Comparison of ENCODE assay signal across 8 cellular contexts in the genomic region with DNA sequence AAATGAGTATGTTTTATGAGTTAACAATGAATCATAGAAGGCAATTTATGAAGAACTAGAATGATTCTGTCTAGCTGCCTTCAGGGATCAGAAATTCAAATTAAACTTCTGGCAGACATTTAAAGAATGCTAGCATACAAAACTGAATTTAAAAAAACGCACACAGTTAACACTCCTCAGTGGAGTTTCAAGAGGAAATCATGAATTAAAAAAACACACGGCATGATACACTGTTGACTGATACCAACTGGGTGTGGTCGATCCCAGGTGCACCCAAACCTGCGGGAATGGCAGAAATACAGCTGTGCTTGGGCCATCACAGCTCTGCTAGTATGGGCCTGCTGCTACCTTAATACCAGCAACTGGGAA.
DNase-seq lines count a peak whose midpoint lies in the region; ATAC-seq and TF ChIP-seq lines count a peak whose summit lies in the region.

No MANE protein-coding gene starts in this region.

- peaks cover 29% of the 10 kb centered on the region for H3K36me3 Mint-ChIP-seq in T-helper 2 cell treated with Interferon-gamma antibody and Interleukin-4, amounts not matched to agents 5 μg/mL and 100 μg/mL, for 36 hours (ENCODE audit: low read depth)
- H3K36me3 Mint-ChIP-seq in activated CD4-positive, alpha-beta memory T cell treated with anti-CD3 and anti-CD28 coated beads for 36 hours, result peaks cover 33% of the 10 kb centered on the region

- H3K4me1 Mint-ChIP-seq in T-helper 2 cell treated with Interferon-gamma antibody and Interleukin-4, amounts not matched to agents 5 μg/mL and 100 μg/mL, for 36 hours (ENCODE audit: low read depth), result peaks cover 84% of the 10 kb centered on the region
- peaks cover 97% of the 10 kb centered on the region for H3K4me1 Mint-ChIP-seq in activated CD4-positive, alpha-beta memory T cell treated with anti-CD3 and anti-CD28 coated beads for 36 hours (ENCODE audit: low read depth)

- peak overlapping the region; percentile 78 for H3K4me3 Mint-ChIP-seq in T-helper 2 cell treated with Interferon-gamma antibody and Interleukin-4, amounts not matched to agents 5 μg/mL and 100 μg/mL, for 36 hours
- H3K4me3 Mint-ChIP-seq in activated CD4-positive, alpha-beta memory T cell treated with anti-CD3 and anti-CD28 coated beads for 36 hours, result peak overlapping the region; percentile 59

- POLR2A ChIA-PET in activated CD4-positive, alpha-beta memory T cell treated with anti-CD3 and anti-CD28 coated beads for 36 hours (lab: Charles Lee), result interaction anchor here (0.6 to 2.7 kb wide), 18 partner anchors 8 to 1951 kb away, joined by 3 to 11 read pairs (median 4); no protein-coding TSS in a partner anchor

- no peaks in the 10 kb centered on the region for H3K9me3 Mint-ChIP-seq in T-helper 2 cell treated with Interferon-gamma antibody and Interleukin-4, amounts not matched to agents 5 μg/mL and 100 μg/mL, for 36 hours
- no peaks in the 10 kb centered on the region for H3K9me3 Mint-ChIP-seq in activated CD4-positive, alpha-beta memory T cell treated with anti-CD3 and anti-CD28 coated beads for 36 hours

- no peak overlapping the region for H3K4me3 ChIP-seq in right atrium auricular region
- H3K4me3 ChIP-seq in stomach smooth muscle (ENCODE audit: low read length in 2 of 2), result peak overlapping the region in 1 of 2 donors; percentile 1

- intact Hi-C loops in activated CD4-positive, alpha-beta memory T cell treated with anti-CD3 and anti-CD28 coated beads for 36 hours (cut with micrococcal nuclease), result loop anchor here (1.0 kb wide), 2 partner anchors 9 kb away; no protein-coding TSS in a partner anchor

- H3K27ac ChIP-seq in right atrium auricular region (peak overlapping the region; percentile 28 to 44), stomach smooth muscle (ENCODE audit: low read length) (peak overlapping the region; percentile 26)

- no peaks in the 10 kb centered on the region for H3K27me3 Mint-ChIP-seq in T-helper 2 cell treated with Interferon-gamma antibody and Interleukin-4, amounts not matched to agents 5 μg/mL and 100 μg/mL, for 36 hours (ENCODE audit: low read depth)
- H3K27me3 Mint-ChIP-seq in activated CD4-positive, alpha-beta memory T cell treated with anti-CD3 and anti-CD28 coated beads for 36 hours, result no peaks in the 10 kb centered on the region

- ATAC-seq in activated CD4-positive, CD25-positive, alpha-beta regulatory T cell treated with anti-CD3 and anti-CD28 coated beads, Interleukin-2, amount 50 U/mL, for 24 hours, result no peak

- CTCF ChIA-PET in activated CD4-positive, alpha-beta memory T cell treated with anti-CD3 and anti-CD28 coated beads for 36 hours (lab: Charles Lee), result interaction anchor here (1.0 to 2.5 kb wide), 6 partner anchors 10 to 529 kb away, joined by 3 to 6 read pairs (median 5); no protein-coding TSS in a partner anchor

- H3K27ac Mint-ChIP-seq in T-helper 2 cell treated with Interferon-gamma antibody and Interleukin-4, amounts not matched to agents 5 μg/mL and 100 μg/mL, for 36 hours, result peak overlapping the region; percentile 84
- peak overlapping the region; percentile 91 for H3K27ac Mint-ChIP-seq in activated CD4-positive, alpha-beta memory T cell treated with anti-CD3 and anti-CD28 coated beads for 36 hours

- no peak for DNase-seq in T-helper 2 cell treated with Interferon-gamma antibody and Interleukin-4, amounts not matched to agents 5 μg/mL and 100 μg/mL, for 36 hours (ENCODE audit: low spot score)
- DNase-seq in T-helper 2 cell, result no peak
- no peak for DNase-seq in activated CD4-positive, alpha-beta memory T cell treated with anti-CD3 and anti-CD28 coated beads for 36 hours
- DNase-seq in right atrium auricular region (ENCODE audit: low spot score), result no peak
- no peak for DNase-seq in NCI-H2081 treated with DMSO at 0.1 percent for 48 hours (lab: John Stamatoyannopoulos, UW)
- DNase-seq in iPS-NIHi7 (ENCODE audit: extremely low spot score), result no peak

- no peaks in the 10 kb centered on the region for H3K27me3 ChIP-seq in right atrium auricular region
- no peaks in the 10 kb centered on the region for H3K27me3 ChIP-seq in stomach smooth muscle (ENCODE audit: control insufficient read depth in 1 of 2, insufficient read depth in 2 of 2, low read length in 2 of 2)

- no peak for TF ChIP-seq CTCF in right atrium auricular region (IDR thresholded peaks at IDR 0.05)

- no peak overlapping the region for H3K9ac ChIP-seq in stomach smooth muscle (ENCODE audit: low read length in 2 of 2)

- H3K9me3 ChIP-seq in right atrium auricular region, result no peaks in the 10 kb centered on the region
- no peaks in the 10 kb centered on the region for H3K9me3 ChIP-seq in stomach smooth muscle (ENCODE audit: control insufficient read depth in 2 of 2, low read length in 2 of 2)

- H3K36me3 ChIP-seq in right atrium auricular region (no peaks in the 10 kb centered on the region), stomach smooth muscle (ENCODE audit: control insufficient read depth in 2 of 2, insufficient read depth in 2 of 2, low read length in 2 of 2) (no peaks in the 10 kb centered on the region)

- H3K4me1 ChIP-seq in right atrium auricular region, result peaks cover 0 to 92% of the 10 kb centered on the region in 2 donors
- H3K4me1 ChIP-seq in stomach smooth muscle (ENCODE audit: control insufficient read depth, insufficient read depth, low read length), result peaks cover 25% of the 10 kb centered on the region
